Comparison of ENCODE assay signal across 21 cellular contexts in the genomic region with DNA sequence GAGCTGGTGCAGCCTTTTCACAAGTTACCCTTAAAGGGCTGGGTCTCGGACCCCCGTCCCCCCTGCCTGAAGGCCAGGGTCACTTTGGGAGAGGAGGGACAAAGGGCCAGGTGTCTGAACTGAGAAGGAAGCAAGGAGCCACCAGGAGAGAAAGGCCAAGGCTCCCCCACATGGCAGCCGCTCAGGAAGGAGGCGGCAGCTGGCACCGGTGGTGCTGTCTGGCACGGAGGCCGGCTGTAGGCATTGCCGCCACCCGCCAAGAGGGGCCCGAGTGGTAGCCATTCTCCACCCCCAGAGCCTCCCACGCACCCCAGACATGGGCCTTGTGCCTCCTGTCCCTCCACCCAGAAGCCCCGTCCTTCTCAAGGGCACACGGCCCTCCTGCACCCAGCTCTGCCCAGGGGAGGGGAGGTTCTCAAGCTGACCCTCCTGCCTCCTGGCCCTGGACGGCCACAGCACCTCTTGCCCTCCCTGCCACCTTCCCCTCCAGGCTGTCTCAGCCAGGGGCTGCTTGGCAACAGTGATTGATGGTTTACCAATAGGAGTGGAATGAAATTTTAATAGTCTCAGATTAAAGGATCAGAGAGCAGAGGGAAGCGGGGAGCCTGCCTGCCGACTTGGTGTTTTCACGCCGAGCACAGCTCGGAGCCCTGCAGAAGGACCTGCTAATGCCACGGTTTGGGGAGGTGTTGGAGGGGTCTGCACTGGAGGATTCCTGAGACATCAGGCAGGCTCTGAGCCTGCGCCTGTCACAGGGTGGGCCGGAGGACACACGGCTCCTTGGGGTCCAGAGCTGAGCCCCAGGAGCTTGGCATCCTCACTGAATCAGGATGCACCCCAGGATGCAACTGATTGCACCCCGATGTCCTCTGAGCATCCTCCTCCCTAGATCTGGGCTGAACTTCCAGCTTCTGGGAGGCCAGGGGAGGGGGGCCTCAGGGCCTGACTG.
DNase-seq lines count a peak whose midpoint lies in the region; ATAC-seq and TF ChIP-seq lines count a peak whose summit lies in the region.
"Had no signal": no experiment of that assay in that cellular context is flagged by ENCODE, and none has a peak within 500 bp of the region (broad histone marks: within the 10 kb centered on the region; RNA-seq: fewer than 3 reads in every experiment).

No MANE protein-coding gene starts in this region.

- no peak overlapping the region for H3K4me3 Mint-ChIP-seq in chondrocyte (ENCODE audit: unreplicated experiment)
- H3K4me3 Mint-ChIP-seq: CD4-positive, CD25-positive, alpha-beta regulatory T cell had no signal

- POLR2A ChIA-PET in HEK293 (lab: Yijun Ruan, JAX) = no interaction called here

- H3K9me3 ChIP-seq in HEK293 (ENCODE audit: control insufficient read depth, insufficient read depth, low read depth, low read length) = no peaks in the 10 kb centered on the region

- intact Hi-C loops in posterior vena cava (cut with DNase I) = no loop called here

- H3K36me3 Mint-ChIP-seq in chondrocyte (ENCODE audit: low read depth) = peaks cover 1% of the 10 kb centered on the region
- H3K36me3 Mint-ChIP-seq: CD4-positive, CD25-positive, alpha-beta regulatory T cell had no signal

- peaks cover 8% of the 10 kb centered on the region for H3K4me1 Mint-ChIP-seq in chondrocyte (ENCODE audit: low read depth)
- H3K4me1 Mint-ChIP-seq: CD4-positive, CD25-positive, alpha-beta regulatory T cell had no signal

- H3K27ac ChIP-seq in HEK293 (ENCODE audit: extremely low read depth, low read depth, low read length) = no peak overlapping the region
- H3K27ac ChIP-seq: GM23248 had no signal

- peaks cover 5% of the 10 kb centered on the region for H3K9me3 Mint-ChIP-seq in chondrocyte (ENCODE audit: low read depth)

- no peaks in the 10 kb centered on the region for H3K4me1 ChIP-seq in HEK293 (ENCODE audit: control insufficient read depth, insufficient read depth, low read length)

- CTCF ChIA-PET in HEK293 (lab: Yijun Ruan, JAX) = interaction anchor here (0.7 kb wide), 1 partner anchor 374 kb away, joined by 8 read pairs; no protein-coding TSS in a partner anchor

- TF ChIP-seq CTCF in HEK293 (tag by site-specific recombination; IDR thresholded peaks at IDR 0.05) = no peak
- no peak for TF ChIP-seq CTCF in chondrocyte (IDR thresholded peaks at IDR 0.05)

- no peaks in the 10 kb centered on the region for H3K36me3 ChIP-seq in HEK293 (ENCODE audit: control insufficient read depth in 2 of 2, insufficient read depth in 1 of 2, low read length in 2 of 2)

- no peak overlapping the region for H3K27ac Mint-ChIP-seq in chondrocyte (ENCODE audit: unreplicated experiment)
- H3K27ac Mint-ChIP-seq: CD4-positive, CD25-positive, alpha-beta regulatory T cell had no signal

- peaks cover 3% of the 10 kb centered on the region for H3K27me3 Mint-ChIP-seq in chondrocyte (ENCODE audit: low read depth)
- H3K27me3 Mint-ChIP-seq: CD4-positive, CD25-positive, alpha-beta regulatory T cell had no signal

- no peak for ATAC-seq in HG02938 (IDR thresholded peaks at IDR 0.05; ENCODE audit: unreplicated experiment)
- ATAC-seq: HCT116, K562, Panc1 had no signal

- DNase-seq in activated effector memory CD4-positive, alpha-beta T cell treated with anti-CD3 and anti-CD28 coated beads, Interleukin-2, amount 50 U/mL, for 16 hours = peak; percentile 51
- DNase-seq in activated effector memory CD4-positive, alpha-beta T cell treated with Interleukin-2 at 50 U/mL for 16 hours = no peak
- DNase-seq in chondrocyte (ENCODE audit: low spot score) = peak; percentile 88
- peak; percentile 71 for DNase-seq in posterior vena cava (ENCODE audit: low spot score)
- DNase-seq in H4 (ENCODE audit: low spot score) = no peak
- DNase-seq: ACHN; AML-193; CD4-positive, CD25-positive, alpha-beta regulatory T cell; DMS79; GM23248; MV-4-11; NCI-H1436; NCI-H2029; NCI-H510A; NCI-H774; SHP77 treated with DMSO at 0.1 percent for 48 hours had no signal

- no peak overlapping the region for H3K4me3 ChIP-seq in HEK293 (ENCODE audit: low read depth, low read length)
- H3K4me3 ChIP-seq: GM23248, K562 had no signal

TF ChIP-seq in HEK293, 187 proteins besides CTCF, POLR2A, EP300 and RAD21:
- TF ChIP-seq, protein P1, sequence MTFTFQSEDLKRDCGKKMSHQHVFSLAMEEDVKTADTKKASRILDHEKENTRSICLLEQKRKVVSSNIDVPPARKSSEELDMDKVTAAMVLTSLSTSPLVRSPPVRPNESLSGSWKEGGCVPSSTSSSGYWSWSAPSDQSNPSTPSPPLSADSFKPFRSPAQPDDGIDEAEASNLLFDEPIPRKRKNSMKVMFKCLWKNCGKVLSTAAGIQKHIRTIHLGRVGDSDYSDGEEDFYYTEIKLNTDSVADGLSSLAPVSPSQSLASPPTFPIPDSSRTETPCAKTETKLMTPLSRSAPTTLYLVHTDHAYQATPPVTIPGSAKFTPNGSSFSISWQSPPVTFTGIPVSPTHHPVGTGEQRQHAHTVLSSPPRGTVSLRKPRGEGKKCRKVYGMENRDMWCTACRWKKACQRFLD (tag by site-specific recombination; IDR thresholded peaks at IDR 0.05) = no peak
- TF ChIP-seq ZFHX2 (tag by site-specific recombination; conservative IDR thresholded peaks at IDR 0.05) = peak; percentile 36

Comparison
In these comparisons a context has a peak if more than half of its experiments do, and no peak if none do; other contexts are left out.
1. DNase-seq: peak in activated effector memory CD4-positive, alpha-beta T cell treated with anti-CD3 and anti-CD28 coated beads, Interleukin-2, amount 50 U/mL, for 16 hours (single experiment), chondrocyte (single experiment) and posterior vena cava (single experiment); none in activated effector memory CD4-positive, alpha-beta T cell treated with Interleukin-2 at 50 U/mL for 16 hours (single experiment) and H4 (single experiment).